In the genomic region with DNA sequence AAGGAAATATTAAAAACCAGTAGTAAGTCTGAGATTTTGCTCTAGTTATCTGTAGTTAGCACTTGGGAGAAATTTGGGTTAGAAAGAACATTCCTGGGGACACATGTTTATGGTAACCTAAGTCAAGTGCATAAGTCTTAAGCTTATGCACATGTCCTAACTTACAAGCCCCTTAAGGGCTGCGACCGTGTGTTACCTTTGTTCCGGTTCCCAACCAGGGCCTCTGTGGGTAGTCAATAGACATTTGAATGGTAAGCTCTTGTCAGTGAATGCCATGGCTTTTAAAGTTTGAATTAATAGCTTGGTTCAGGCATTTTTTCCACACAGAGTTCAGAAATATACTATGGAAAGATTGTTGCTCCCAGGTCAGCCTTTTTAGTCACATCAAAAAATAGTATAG, we compare ENCODE assay signal across 30 cellular contexts.
"Had no signal": no experiment of that assay in that cellular context is flagged by ENCODE, and none has a peak within 500 bp of the region (broad histone marks: within the 10 kb centered on the region; RNA-seq: fewer than 3 reads in every experiment).

No MANE protein-coding gene starts in this region.

- H3K4me1 Mint-ChIP-seq: mesothelial cell of epicardium, naive B cell, neural crest cell had no signal

- H3K27ac Mint-ChIP-seq: effector memory CD8-positive, alpha-beta T cell; mesothelial cell of epicardium; naive B cell; natural killer cell treated with Interleukin-12 subunit alpha and Interleukin-12 subunit beta and Interleukin-15 and Interleukin-18, amount 100 ng/mL, for 72 hours had no signal

- H3K36me3 ChIP-seq: esophagus squamous epithelium, heart right ventricle, prostate gland, right atrium auricular region, stomach, thyroid gland, vagina had no signal

- H3K4me1 ChIP-seq: esophagus squamous epithelium, heart right ventricle, prostate gland, right atrium auricular region, stomach, thyroid gland, vagina had no signal

- H3K4me2 ChIP-seq: smooth muscle cell had no signal

- H3K4me3 Mint-ChIP-seq: effector memory CD8-positive, alpha-beta T cell; mesothelial cell of epicardium; naive B cell; natural killer cell treated with Interleukin-12 subunit alpha and Interleukin-12 subunit beta and Interleukin-15 and Interleukin-18, amount 100 ng/mL, for 72 hours; neural crest cell had no signal

- H3K36me3 Mint-ChIP-seq: mesothelial cell of epicardium; naive B cell; natural killer cell treated with Interleukin-12 subunit alpha and Interleukin-12 subunit beta and Interleukin-15 and Interleukin-18, amount 100 ng/mL, for 72 hours had no signal

- H3K27ac ChIP-seq: esophagus squamous epithelium, heart right ventricle, prostate gland, right atrium auricular region, stomach, thyroid gland, vagina had no signal

- H3K9me3 ChIP-seq: prostate gland, thyroid gland, vagina had no signal

- DNase-seq: cortex of kidney; effector memory CD8-positive, alpha-beta T cell; erythroblast; esophagus squamous epithelium; foreskin melanocyte; glutamatergic neuron; heart right ventricle; hippocampal formation; kidney; mesenchymal stem cell; mucosa of descending colon; naive B cell; nucleus accumbens; stimulated activated CD4-positive, alpha-beta T cell treated with anti-CD3 and anti-CD28 coated beads, Interleukin-12 subunit alpha, Interleukin-12 subunit beta, amount 100 ng/mL, for 4 hours; stimulated activated CD4-positive, alpha-beta T cell treated with anti-CD3 and anti-CD28 coated beads, Interleukin-1b, Interleukin-23, amount 100 ng/mL, for 48 hours; stimulated activated CD4-positive, alpha-beta T cell treated with anti-CD3 and anti-CD28 coated beads, Interleukin-4, amount 100 ng/mL, for 1 hour; stimulated activated CD8-positive, alpha-beta memory T cell treated with anti-CD3 and anti-CD28 coated beads, Interleukin-4, amount 100 ng/mL, for 48 hours; stimulated activated naive CD4-positive, alpha-beta T cell; stomach; thyroid gland; trophoblast cell had no signal

- H3K4me3 ChIP-seq: esophagus squamous epithelium, heart right ventricle, mucosa of descending colon, prostate gland, right atrium auricular region, smooth muscle cell, stomach, thyroid gland, vagina had no signal

- ATAC-seq: effector memory CD8-positive, alpha-beta T cell; heart right ventricle; left lobe of liver; mucosa of descending colon; natural killer cell treated with Interleukin-12 subunit alpha and Interleukin-12 subunit beta and Interleukin-15 and Interleukin-18, amount 100 ng/mL, for 72 hours; sciatic nerve had no signal

- H3K27me3 ChIP-seq: esophagus squamous epithelium, heart right ventricle, right atrium auricular region, stomach, thyroid gland, vagina had no signal

- H3K27me3 Mint-ChIP-seq: naive B cell; natural killer cell treated with Interleukin-12 subunit alpha and Interleukin-12 subunit beta and Interleukin-15 and Interleukin-18, amount 100 ng/mL, for 72 hours had no signal
